Comparison of ENCODE assay signal across 3 cellular contexts in the genomic region with DNA sequence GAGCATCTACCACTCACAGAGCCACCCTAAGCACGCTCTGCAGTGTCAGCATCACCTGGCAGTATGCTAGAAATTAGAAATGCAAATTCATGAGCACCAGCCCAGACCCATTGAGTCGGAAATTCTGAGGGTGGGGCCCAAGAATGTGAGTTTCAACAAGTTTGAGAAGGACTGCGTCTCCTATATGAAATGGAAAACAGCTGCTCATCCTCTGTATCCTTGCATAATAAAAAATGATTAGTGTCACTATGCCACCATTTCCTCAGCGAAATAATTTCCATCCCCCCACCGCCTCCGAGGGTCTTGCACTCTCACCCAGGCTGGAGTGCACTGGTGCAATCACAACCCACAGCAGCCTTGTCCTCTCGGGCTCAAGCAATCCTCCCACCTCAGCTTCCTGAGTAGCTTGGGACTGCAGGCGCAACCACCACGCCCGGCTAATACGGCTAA.
TF ChIP-seq lines count a peak whose summit lies in the region.

No MANE protein-coding gene starts in this region.

TF ChIP-seq in SK-N-SH, 30 proteins besides CTCF, POLR2A, EP300 and RAD21 (continued from another document):
- no peak for TF ChIP-seq POLR2AphosphoS5 (IDR thresholded peaks at IDR 0.05; ENCODE audit: low read depth, low read length)
- no peak for TF ChIP-seq TEAD4 (IDR thresholded peaks at IDR 0.05; ENCODE audit: borderline replicate concordance, insufficient read depth)
- TF ChIP-seq, protein P1, sequence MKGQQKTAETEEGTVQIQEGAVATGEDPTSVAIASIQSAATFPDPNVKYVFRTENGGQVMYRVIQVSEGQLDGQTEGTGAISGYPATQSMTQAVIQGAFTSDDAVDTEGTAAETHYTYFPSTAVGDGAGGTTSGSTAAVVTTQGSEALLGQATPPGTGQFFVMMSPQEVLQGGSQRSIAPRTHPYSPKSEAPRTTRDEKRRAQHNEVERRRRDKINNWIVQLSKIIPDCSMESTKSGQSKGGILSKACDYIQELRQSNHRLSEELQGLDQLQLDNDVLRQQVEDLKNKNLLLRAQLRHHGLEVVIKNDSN (IDR thresholded peaks at IDR 0.05; ENCODE audit: borderline replicate concordance, low read depth), result no peak
TF ChIP-seq in SK-N-SH: peak in this region for 0.

TF ChIP-seq in SK-N-SH treated with all-trans-retinoic acid at 6 μM for 48 hours, 23 proteins besides CTCF, POLR2A, EP300 and RAD21 (continued from another document):
- TF ChIP-seq, protein P2, sequence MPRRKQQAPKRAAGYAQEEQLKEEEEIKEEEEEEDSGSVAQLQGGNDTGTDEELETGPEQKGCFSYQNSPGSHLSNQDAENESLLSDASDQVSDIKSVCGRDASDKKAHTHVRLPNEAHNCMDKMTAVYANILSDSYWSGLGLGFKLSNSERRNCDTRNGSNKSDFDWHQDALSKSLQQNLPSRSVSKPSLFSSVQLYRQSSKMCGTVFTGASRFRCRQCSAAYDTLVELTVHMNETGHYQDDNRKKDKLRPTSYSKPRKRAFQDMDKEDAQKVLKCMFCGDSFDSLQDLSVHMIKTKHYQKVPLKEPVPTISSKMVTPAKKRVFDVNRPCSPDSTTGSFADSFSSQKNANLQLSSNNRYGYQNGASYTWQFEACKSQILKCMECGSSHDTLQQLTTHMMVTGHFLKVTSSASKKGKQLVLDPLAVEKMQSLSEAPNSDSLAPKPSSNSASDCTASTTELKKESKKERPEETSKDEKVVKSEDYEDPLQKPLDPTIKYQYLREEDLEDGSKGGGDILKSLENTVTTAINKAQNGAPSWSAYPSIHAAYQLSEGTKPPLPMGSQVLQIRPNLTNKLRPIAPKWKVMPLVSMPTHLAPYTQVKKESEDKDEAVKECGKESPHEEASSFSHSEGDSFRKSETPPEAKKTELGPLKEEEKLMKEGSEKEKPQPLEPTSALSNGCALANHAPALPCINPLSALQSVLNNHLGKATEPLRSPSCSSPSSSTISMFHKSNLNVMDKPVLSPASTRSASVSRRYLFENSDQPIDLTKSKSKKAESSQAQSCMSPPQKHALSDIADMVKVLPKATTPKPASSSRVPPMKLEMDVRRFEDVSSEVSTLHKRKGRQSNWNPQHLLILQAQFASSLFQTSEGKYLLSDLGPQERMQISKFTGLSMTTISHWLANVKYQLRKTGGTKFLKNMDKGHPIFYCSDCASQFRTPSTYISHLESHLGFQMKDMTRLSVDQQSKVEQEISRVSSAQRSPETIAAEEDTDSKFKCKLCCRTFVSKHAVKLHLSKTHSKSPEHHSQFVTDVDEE (CRISPR knock-in tag; IDR thresholded peaks at IDR 0.05), result no peak
- TF ChIP-seq ISL1 (CRISPR knock-in tag; IDR thresholded peaks at IDR 0.05), result no peak
- TF ChIP-seq ZNF565 (CRISPR knock-in tag; conservative IDR thresholded peaks at IDR 0.05; ENCODE audit: low read depth), result no peak
- TF ChIP-seq, protein P3, sequence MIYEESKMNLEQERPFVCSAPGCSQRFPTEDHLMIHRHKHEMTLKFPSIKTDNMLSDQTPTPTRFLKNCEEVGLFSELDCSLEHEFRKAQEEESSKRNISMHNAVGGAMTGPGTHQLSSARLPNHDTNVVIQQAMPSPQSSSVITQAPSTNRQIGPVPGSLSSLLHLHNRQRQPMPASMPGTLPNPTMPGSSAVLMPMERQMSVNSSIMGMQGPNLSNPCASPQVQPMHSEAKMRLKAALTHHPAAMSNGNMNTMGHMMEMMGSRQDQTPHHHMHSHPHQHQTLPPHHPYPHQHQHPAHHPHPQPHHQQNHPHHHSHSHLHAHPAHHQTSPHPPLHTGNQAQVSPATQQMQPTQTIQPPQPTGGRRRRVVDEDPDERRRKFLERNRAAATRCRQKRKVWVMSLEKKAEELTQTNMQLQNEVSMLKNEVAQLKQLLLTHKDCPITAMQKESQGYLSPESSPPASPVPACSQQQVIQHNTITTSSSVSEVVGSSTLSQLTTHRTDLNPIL (CRISPR knock-in tag; IDR thresholded peaks at IDR 0.05; ENCODE audit: low read depth), result no peak
- TF ChIP-seq TCF4 (CRISPR knock-in tag; IDR thresholded peaks at IDR 0.05; ENCODE audit: borderline replicate concordance), result no peak
- no peak for TF ChIP-seq ARNTL (CRISPR knock-in tag; IDR thresholded peaks at IDR 0.05; ENCODE audit: borderline replicate concordance, low read depth)
- TF ChIP-seq PPARA (CRISPR knock-in tag; IDR thresholded peaks at IDR 0.05; ENCODE audit: borderline replicate concordance), result no peak
- TF ChIP-seq RARB (CRISPR knock-in tag; IDR thresholded peaks at IDR 0.05), result no peak
- TF ChIP-seq, protein P4, sequence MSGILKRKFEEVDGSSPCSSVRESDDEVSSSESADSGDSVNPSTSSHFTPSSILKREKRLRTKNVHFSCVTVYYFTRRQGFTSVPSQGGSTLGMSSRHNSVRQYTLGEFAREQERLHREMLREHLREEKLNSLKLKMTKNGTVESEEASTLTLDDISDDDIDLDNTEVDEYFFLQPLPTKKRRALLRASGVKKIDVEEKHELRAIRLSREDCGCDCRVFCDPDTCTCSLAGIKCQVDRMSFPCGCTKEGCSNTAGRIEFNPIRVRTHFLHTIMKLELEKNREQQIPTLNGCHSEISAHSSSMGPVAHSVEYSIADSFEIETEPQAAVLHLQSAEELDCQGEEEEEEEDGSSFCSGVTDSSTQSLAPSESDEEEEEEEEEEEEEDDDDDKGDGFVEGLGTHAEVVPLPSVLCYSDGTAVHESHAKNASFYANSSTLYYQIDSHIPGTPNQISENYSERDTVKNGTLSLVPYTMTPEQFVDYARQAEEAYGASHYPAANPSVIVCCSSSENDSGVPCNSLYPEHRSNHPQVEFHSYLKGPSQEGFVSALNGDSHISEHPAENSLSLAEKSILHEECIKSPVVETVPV (CRISPR knock-in tag; IDR thresholded peaks at IDR 0.05), result no peak
- no peak for TF ChIP-seq CSDC2 (CRISPR knock-in tag; IDR thresholded peaks at IDR 0.05)
- TF ChIP-seq TOX (CRISPR knock-in tag; IDR thresholded peaks at IDR 0.05; ENCODE audit: borderline replicate concordance), result no peak
- TF ChIP-seq ZNF70 (CRISPR knock-in tag; IDR thresholded peaks at IDR 0.05), result no peak
- TF ChIP-seq ZC3H10 (CRISPR knock-in tag; IDR thresholded peaks at IDR 0.05), result no peak

TF ChIP-seq in GM12878, 131 proteins besides CTCF, POLR2A, EP300 and RAD21 (continued from another document):
- TF ChIP-seq NFYA (IDR thresholded peaks at IDR 0.05; ENCODE audit: borderline replicate concordance, low read depth, low read length), result no peak
TF ChIP-seq in GM12878: peak in this region for 1.
